1 cellular context compared by ENCODE assay signal in genomic region chr10:1011696-1012095, GRCh38.
TF ChIP-seq lines count a peak whose summit lies in the region.

No MANE protein-coding gene starts in this region.

TF ChIP-seq in GM12878, 131 proteins besides CTCF, POLR2A, EP300 and RAD21:
- TF ChIP-seq PKNOX1 (IDR thresholded peaks at IDR 0.05), result no peak
- TF ChIP-seq IKZF1 (conservative IDR thresholded peaks at IDR 0.05), result no peak
- TF ChIP-seq, protein P1, sequence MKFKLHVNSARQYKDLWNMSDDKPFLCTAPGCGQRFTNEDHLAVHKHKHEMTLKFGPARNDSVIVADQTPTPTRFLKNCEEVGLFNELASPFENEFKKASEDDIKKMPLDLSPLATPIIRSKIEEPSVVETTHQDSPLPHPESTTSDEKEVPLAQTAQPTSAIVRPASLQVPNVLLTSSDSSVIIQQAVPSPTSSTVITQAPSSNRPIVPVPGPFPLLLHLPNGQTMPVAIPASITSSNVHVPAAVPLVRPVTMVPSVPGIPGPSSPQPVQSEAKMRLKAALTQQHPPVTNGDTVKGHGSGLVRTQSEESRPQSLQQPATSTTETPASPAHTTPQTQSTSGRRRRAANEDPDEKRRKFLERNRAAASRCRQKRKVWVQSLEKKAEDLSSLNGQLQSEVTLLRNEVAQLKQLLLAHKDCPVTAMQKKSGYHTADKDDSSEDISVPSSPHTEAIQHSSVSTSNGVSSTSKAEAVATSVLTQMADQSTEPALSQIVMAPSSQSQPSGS (IDR thresholded peaks at IDR 0.05; ENCODE audit: low read length), result no peak
- no peak for TF ChIP-seq PML (IDR thresholded peaks at IDR 0.05; ENCODE audit: low read length)
- TF ChIP-seq ELK1 (IDR thresholded peaks at IDR 0.05; ENCODE audit: low read depth, low read length), result no peak
- no peak for TF ChIP-seq BACH1 (IDR thresholded peaks at IDR 0.05; ENCODE audit: borderline replicate concordance)
- TF ChIP-seq GABPA (IDR thresholded peaks at IDR 0.05; ENCODE audit: low read depth), result no peak
- no peak for TF ChIP-seq TCF7 (IDR thresholded peaks at IDR 0.05; ENCODE audit: borderline replicate concordance)
- TF ChIP-seq, protein P2, sequence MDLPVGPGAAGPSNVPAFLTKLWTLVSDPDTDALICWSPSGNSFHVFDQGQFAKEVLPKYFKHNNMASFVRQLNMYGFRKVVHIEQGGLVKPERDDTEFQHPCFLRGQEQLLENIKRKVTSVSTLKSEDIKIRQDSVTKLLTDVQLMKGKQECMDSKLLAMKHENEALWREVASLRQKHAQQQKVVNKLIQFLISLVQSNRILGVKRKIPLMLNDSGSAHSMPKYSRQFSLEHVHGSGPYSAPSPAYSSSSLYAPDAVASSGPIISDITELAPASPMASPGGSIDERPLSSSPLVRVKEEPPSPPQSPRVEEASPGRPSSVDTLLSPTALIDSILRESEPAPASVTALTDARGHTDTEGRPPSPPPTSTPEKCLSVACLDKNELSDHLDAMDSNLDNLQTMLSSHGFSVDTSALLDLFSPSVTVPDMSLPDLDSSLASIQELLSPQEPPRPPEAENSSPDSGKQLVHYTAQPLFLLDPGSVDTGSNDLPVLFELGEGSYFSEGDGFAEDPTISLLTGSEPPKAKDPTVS (IDR thresholded peaks at IDR 0.05; ENCODE audit: low read depth, low read length), result no peak
- no peak for TF ChIP-seq ZNF207 (IDR thresholded peaks at IDR 0.05; ENCODE audit: borderline replicate concordance)
